Comparison of ENCODE assay signal across 10 cellular contexts in the genomic region with DNA sequence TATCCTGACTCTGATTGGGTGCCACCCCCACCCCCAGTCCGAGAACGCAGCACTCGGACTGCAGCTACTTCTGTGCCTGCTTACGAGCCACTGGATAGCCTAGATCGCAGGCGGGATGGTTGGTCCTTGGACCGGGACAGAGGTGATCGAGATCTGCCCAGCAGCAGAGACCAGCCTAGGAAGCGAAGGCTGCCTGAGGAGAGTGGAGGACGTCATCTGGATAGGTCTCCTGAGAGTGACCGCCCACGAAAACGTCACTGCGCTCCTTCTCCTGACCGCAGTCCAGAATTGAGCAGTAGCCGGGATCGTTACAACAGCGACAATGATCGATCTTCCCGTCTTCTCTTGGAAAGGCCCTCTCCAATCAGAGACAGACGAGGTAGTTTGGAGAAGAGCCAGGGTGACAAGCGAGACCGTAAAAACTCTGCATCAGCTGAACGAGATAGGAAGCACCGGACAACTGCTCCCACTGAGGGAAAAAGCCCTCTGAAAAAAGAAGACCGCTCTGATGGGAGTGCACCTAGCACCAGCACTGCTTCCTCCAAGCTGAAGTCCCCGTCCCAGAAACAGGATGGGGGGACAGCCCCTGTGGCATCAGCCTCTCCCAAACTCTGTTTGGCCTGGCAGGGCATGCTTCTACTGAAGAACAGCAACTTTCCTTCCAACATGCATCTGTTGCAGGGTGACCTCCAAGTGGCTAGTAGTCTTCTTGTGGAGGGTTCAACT. TPM values are rescaled to one million over a fixed set of nuclear protein-coding genes. Genes with fewer than 3 reads are reported as not detected.
DNase-seq lines count a peak whose midpoint lies in the region; ATAC-seq and TF ChIP-seq lines count a peak whose summit lies in the region.
"Had no signal": no experiment of that assay in that cellular context is flagged by ENCODE, and none has a peak within 500 bp of the region (broad histone marks: within the 10 kb centered on the region; RNA-seq: fewer than 3 reads in every experiment).

No MANE protein-coding gene starts in this region.

- no peak for TF ChIP-seq CTCF in DOHH2 (IDR thresholded peaks at IDR 0.05; ENCODE audit: low read depth, low read length, poor library complexity, severe bottlenecking)
- TF ChIP-seq CTCF in mammary epithelial cell (conservative IDR thresholded peaks at IDR 0.05 in 1 of 2, IDR thresholded peaks at IDR 0.05 in 1 of 2; ENCODE audit: extremely low read depth in 1 of 2, insufficient read depth in 1 of 2, low read depth in 1 of 2, low read length in 2 of 2): no peak
- no peak for TF ChIP-seq CTCF in natural killer cell (IDR thresholded peaks at IDR 0.05)

- H3K9me3 ChIP-seq in DOHH2 (ENCODE audit: control insufficient read depth, insufficient read depth, low read length) (no peaks in the 10 kb centered on the region), mammary epithelial cell (replicated peaks; ENCODE audit: insufficient read depth, low read length) (no peaks in the 10 kb centered on the region)

- dilution Hi-C loops in mammary epithelial cell (cut with HindIII; ENCODE audit: low sequenced_read_pairs): no loop called here

- H3K79me2 ChIP-seq in DOHH2 (ENCODE audit: control insufficient read depth, low read length): peaks cover 86% of the 10 kb centered on the region
- H3K79me2 ChIP-seq in mammary epithelial cell (ENCODE audit: insufficient read depth, low read length): peaks cover 71% of the 10 kb centered on the region

- no peaks in the 10 kb centered on the region for H3K9me2 ChIP-seq in DOHH2 (replicated peaks; ENCODE audit: control insufficient read depth, low read length)

- H3K4me3 ChIP-seq in DOHH2 (ENCODE audit: low read length): peak overlapping the region; percentile 91
- H3K4me3 ChIP-seq in mammary epithelial cell (replicated peaks in 1 of 3; ENCODE audit: insufficient read depth in 1 of 3, low read depth in 2 of 3, low read length in 3 of 3): peak overlapping the region in 1 of 3 experiments; percentile 79

- DNase-seq in mammary epithelial cell: no peak
- no peak for DNase-seq in natural killer cell
- DNase-seq in left lobe of liver (ENCODE audit: low spot score): no peak
- no peak for DNase-seq in hippocampal formation (lab: John Stamatoyannopoulos, UW)
- DNase-seq in activated CD8-positive, alpha-beta memory T cell treated with anti-CD3 and anti-CD28 coated beads for 24 hours: no peak
- DNase-seq: effector CD4-positive, alpha-beta T cell had no signal

- no TSS peak for BruUV-seq in mammary epithelial cell (replicated peaks; lab: Mats Ljungman, UMichigan)

- peaks cover 7% of the 10 kb centered on the region for H3F3A ChIP-seq in DOHH2 (ENCODE audit: control insufficient read depth, insufficient read depth)

- WGBS in mammary epithelial cell (ENCODE audit: low coverage, missing lambda C conversion rate): 92% methylated on average over 18 of the region's 27 CpGs

- intact Hi-C loops in mammary epithelial cell (cut with micrococcal nuclease) (no loop called here), natural killer cell (cut with micrococcal nuclease) (no loop called here)

- H3K36me3 ChIP-seq in DOHH2 (ENCODE audit: control insufficient read depth, low read length) (peaks cover 79% of the 10 kb centered on the region), mammary epithelial cell (ENCODE audit: insufficient read depth, low read length) (peaks cover 15% of the 10 kb centered on the region)

- H3K27me3 ChIP-seq in DOHH2 (ENCODE audit: control insufficient read depth, low read length): no peaks in the 10 kb centered on the region
- no peaks in the 10 kb centered on the region for H3K27me3 ChIP-seq in mammary epithelial cell (ENCODE audit: insufficient read depth, low read length)

- H3K4me1 ChIP-seq in DOHH2 (ENCODE audit: control insufficient read depth, low read length): peaks cover 67% of the 10 kb centered on the region
- H3K4me1 ChIP-seq in mammary epithelial cell (ENCODE audit: insufficient read depth, low read length): peaks cover 38% of the 10 kb centered on the region

- no peaks in the 10 kb centered on the region for H3K9me3 Mint-ChIP-seq in IgD-negative memory B cell
- no peaks in the 10 kb centered on the region for H3K9me3 Mint-ChIP-seq in natural killer cell
- H3K9me3 Mint-ChIP-seq: neural crest cell had no signal

- ATAC-seq in natural killer cell (no peak), left lobe of liver (no peak), esophagus mucosa (no peak)

- H3K9ac ChIP-seq in mammary epithelial cell (ENCODE audit: insufficient read depth, low read length): no peak overlapping the region

- H3K4me1 Mint-ChIP-seq in IgD-negative memory B cell: peaks cover 22 to 58% (median 49%) of the 10 kb centered on the region in 3 donors
- H3K4me1 Mint-ChIP-seq in natural killer cell: peaks cover 69 to 73% of the 10 kb centered on the region in 2 donors

- peaks cover 50% of the 10 kb centered on the region for H4K20me1 ChIP-seq in DOHH2 (ENCODE audit: control insufficient read depth, insufficient read depth, low read depth, low read length)
- peaks cover 13% of the 10 kb centered on the region for H4K20me1 ChIP-seq in mammary epithelial cell (ENCODE audit: insufficient read depth, low read length)

- H3K27ac ChIP-seq in DOHH2 (ENCODE audit: low read depth, low read length) (no peak overlapping the region), mammary epithelial cell (ENCODE audit: insufficient read depth, low read depth, low read length) (no peak overlapping the region)

- H3K36me3 Mint-ChIP-seq in IgD-negative memory B cell (peaks cover 8% of the 10 kb centered on the region), natural killer cell (no peaks in the 10 kb centered on the region)

- H3K27me3 Mint-ChIP-seq in IgD-negative memory B cell (no peaks in the 10 kb centered on the region), natural killer cell (ENCODE audit: low read depth in 2 of 2) (no peaks in the 10 kb centered on the region)

- H2AFZ ChIP-seq in mammary epithelial cell (ENCODE audit: low read depth, low read length): no peak overlapping the region

- H3K4me2 ChIP-seq in DOHH2 (ENCODE audit: low read length) (peak overlapping the region; percentile 74), mammary epithelial cell (ENCODE audit: insufficient read depth, low read depth, low read length) (peak overlapping the region; percentile 88)

- CTCF ChIA-PET in mammary epithelial cell (lab: Charles Lee; ENCODE audit: low non-redundant PET): no interaction called here

- H3K27ac Mint-ChIP-seq in IgD-negative memory B cell (peak overlapping the region in 2 of 3 donors; percentile 73 to 81), natural killer cell (no peak overlapping the region)

- in situ Hi-C loops in mammary epithelial cell (cut with MboI; ENCODE audit: low sequenced_read_pairs in 2 of 2): no loop called here

- peak overlapping the region in 2 of 4 donors; percentile 88 to 90 for H3K4me3 Mint-ChIP-seq in IgD-negative memory B cell
- H3K4me3 Mint-ChIP-seq in natural killer cell: peak overlapping the region; percentile 25
- H3K4me3 Mint-ChIP-seq: neural crest cell had no signal

RNA-seq across cellular contexts. Expression of gene RBM15, which starts 2.1 kb away (rescaled TPM):
- polyA plus RNA-seq in IgD-negative memory B cell: 16.9 TPM
- total RNA-seq in mammary epithelial cell: 10 to 100 TPM; 26.3 to 47.0 TPM
- 16.5 TPM for polyA plus RNA-seq in mammary epithelial cell
- polyA minus RNA-seq in mammary epithelial cell: 76.2 TPM
- total RNA-seq in natural killer cell: 100 to 1,000 TPM in 1 of 3 donors, 10 to 100 TPM in 2; 81.8 to 109 (median 87.0) TPM
- total RNA-seq in left lobe of liver: 9.6 TPM
- 14.9 TPM for total RNA-seq in esophagus mucosa

RNA-seq across cellular contexts. Expression of gene SLC16A4, which starts 49.5 kb away (rescaled TPM):
- polyA plus RNA-seq in IgD-negative memory B cell (3.6 TPM), mammary epithelial cell (12.4 TPM)
- total RNA-seq in mammary epithelial cell (100 to 1,000 TPM in 1 of 2 donors, 10 to 100 TPM in 1; 29.4 to 198 TPM), natural killer cell (under 1 TPM; 0.30 to 0.40 (median 0.34) TPM), left lobe of liver (3.5 TPM), esophagus mucosa (0.44 TPM)
- 21.8 TPM for polyA minus RNA-seq in mammary epithelial cell

Comparison
In these comparisons a context has a peak if more than half of its experiments do, and no peak if none do; other contexts are left out.
1. H3K27ac Mint-ChIP-seq: peak in IgD-negative memory B cell (2 of 3); none in natural killer cell (0 of 2).